ENCODE assay signal across 7 cellular contexts in genomic region chrX:93673869-93674271, GRCh38. TPM values are rescaled to one million over a fixed set of nuclear protein-coding genes. Genes with fewer than 3 reads are reported as not detected.
DNase-seq lines count a peak whose midpoint lies in the region; ATAC-seq lines count a peak whose summit lies in the region.

FAM133A (plus strand) TSS chrX:93674206; CDS start chrX:93709420, 35,214 bp downstream.

- H3K27me3 ChIP-seq in H7 (ENCODE audit: control insufficient read depth, insufficient read depth, low read length) (no peaks in the 10 kb centered on the region), mononuclear cell (ENCODE audit: insufficient read depth, low read length) (peaks cover 7% of the 10 kb centered on the region)

- no peaks in the 10 kb centered on the region for H3K36me3 ChIP-seq in H7 (replicated peaks; ENCODE audit: control insufficient read depth, insufficient read depth, low read length)

- H3K4me1 ChIP-seq in mononuclear cell (ENCODE audit: insufficient read depth, low read length), result no peaks in the 10 kb centered on the region

- H3K9me3 ChIP-seq in mononuclear cell (ENCODE audit: low read depth, low read length), result no peaks in the 10 kb centered on the region

- peak; percentile 10 for DNase-seq in H7
- peak; percentile 60 for DNase-seq in OCI-M1 (lab: John Stamatoyannopoulos, UW)
- peak; percentile 43 for DNase-seq in ecto neural progenitor cell (ENCODE audit: low spot score)
- DNase-seq in NCI-H2029 treated with DMSO at 0.1 percent for 48 hours (lab: John Stamatoyannopoulos, UW), result no peak

- ATAC-seq in HG03135 (IDR thresholded peaks at IDR 0.05; ENCODE audit: unreplicated experiment) (no peak), HG02885 (IDR thresholded peaks at IDR 0.05; ENCODE audit: poor library complexity, unreplicated experiment) (no peak)

- peak within 1 kb of the TSS; percentile 90 for H3K4me3 ChIP-seq in H7 (ENCODE audit: insufficient read depth, low read depth, low read length)
- H3K4me3 ChIP-seq in mononuclear cell (ENCODE audit: low read length), result peak within 1 kb of the TSS; percentile 37

RNA-seq across cellular contexts. Expression of gene FAM133A, which starts in this region (rescaled TPM):
- total RNA-seq in H7 (2014; rRNA removed; shearing (Covaris generic)), result 0.52 and 0.85 TPM in 2 replicates
- not detected for total RNA-seq in mononuclear cell

Comparison
In these comparisons a context has a peak if more than half of its experiments do, and no peak if none do; other contexts are left out.
1. Peak in DNase-seq and H3K4me3 ChIP-seq in H7; RNA of the gene not detected or under 1 TPM.